In genomic region chr9:126938332-126938731, GRCh38 we compare ENCODE assay signal across 21 cellular contexts. TPM values are rescaled to one million over a fixed set of nuclear protein-coding genes. Genes with fewer than 3 reads are reported as not detected.
DNase-seq lines count a peak whose midpoint lies in the region; ATAC-seq and TF ChIP-seq lines count a peak whose summit lies in the region.
"Had no signal": no experiment of that assay in that cellular context is flagged by ENCODE, and none has a peak within 500 bp of the region (broad histone marks: within the 10 kb centered on the region; RNA-seq: fewer than 3 reads in every experiment).

No MANE protein-coding gene starts in this region.

- peak overlapping the region; percentile 3; the same call in 1 of the 2 replicates for H2AK5ac ChIP-seq in IMR-90 (ENCODE audit: low read depth, low read length)

- H2BK15ac ChIP-seq in IMR-90 (ENCODE audit: low read depth, low read length) = no peak overlapping the region

- ATAC-seq in left ventricle myocardium superior = peak; percentile 10
- no peak for ATAC-seq in Right ventricle myocardium superior (ENCODE audit: poor library complexity)
- ATAC-seq in IMR-90 (ENCODE audit: low read depth) = no peak
- no peak for ATAC-seq in HG02840 (IDR thresholded peaks at IDR 0.05; ENCODE audit: low FRiP score, unreplicated experiment)
- ATAC-seq in HG03108 (IDR thresholded peaks at IDR 0.05; ENCODE audit: unreplicated experiment) = no peak
- ATAC-seq: PC-3 had no signal

- no peak overlapping the region for H2BK120ac ChIP-seq in IMR-90 (ENCODE audit: low read depth, low read length)

- H3K18ac ChIP-seq in IMR-90 (ENCODE audit: low read depth, low read length) = no peak overlapping the region

- H3K4me2 ChIP-seq in IMR-90 (ENCODE audit: low read depth, low read length) = no peak overlapping the region
- H3K4me2 ChIP-seq: BLaER1 treated with 17β-estradiol and CSF1 and Interleukin-3, amounts not matched to agents 10 nM and 100 nM had no signal

- no peak overlapping the region for H4K5ac ChIP-seq in IMR-90 (ENCODE audit: low read depth, low read length)

- no peak overlapping the region for H2AK9ac ChIP-seq in IMR-90 (replicated peaks; ENCODE audit: low read depth, low read length, poor library complexity)

- no peak overlapping the region for H2BK5ac ChIP-seq in IMR-90 (ENCODE audit: low read depth, low read length, poor library complexity, severe bottlenecking)

- H3K27me3 ChIP-seq in IMR-90 (ENCODE audit: control insufficient read depth, insufficient read depth, low read length) = no peaks in the 10 kb centered on the region; the same call in 1 of the 2 replicates
- H3K27me3 ChIP-seq in adrenal gland = no peaks in the 10 kb centered on the region
- H3K27me3 ChIP-seq: BLaER1 treated with 17β-estradiol and CSF1 and Interleukin-3, amounts not matched to agents 10 nM and 100 nM; MG63 had no signal

- no TSS peak for BruUV-seq in IMR-90 (replicated peaks; lab: Mats Ljungman, UMichigan)

- no peak overlapping the region for H3K9ac ChIP-seq in IMR-90 (ENCODE audit: low read depth, low read length)
- H3K9ac ChIP-seq: BLaER1 treated with 17β-estradiol and CSF1 and Interleukin-3, amounts not matched to agents 10 nM and 100 nM had no signal

- no peak for TF ChIP-seq RAD21 in IMR-90 (IDR thresholded peaks at IDR 0.05; ENCODE audit: low read length)

- H3K4me3 ChIP-seq in IMR-90 (ENCODE audit: insufficient read depth, low read depth, low read length) = no peak overlapping the region
- H3K4me3 ChIP-seq in adrenal gland = no peak overlapping the region
- H3K4me3 ChIP-seq: BLaER1 treated with 17β-estradiol and CSF1 and Interleukin-3, amounts not matched to agents 10 nM and 100 nM; MG63 had no signal

- no peak overlapping the region for H3K23ac ChIP-seq in IMR-90 (ENCODE audit: low read depth, low read length)

- peaks cover 2% of the 10 kb centered on the region; the same call in 1 of the 2 replicates for H3K4me1 ChIP-seq in IMR-90 (ENCODE audit: control insufficient read depth, insufficient read depth, low read length)
- peaks cover 6 to 10% of the 10 kb centered on the region in 2 donors for H3K4me1 ChIP-seq in adrenal gland (replicated peaks in 1 of 2)

- no peak overlapping the region for H3K14ac ChIP-seq in IMR-90 (replicated peaks; ENCODE audit: low read depth, low read length)

- H3K4ac ChIP-seq in IMR-90 (ENCODE audit: low read depth, low read length) = no peak overlapping the region

- H4K8ac ChIP-seq in IMR-90 (ENCODE audit: low read depth in 2 of 2, low read length in 2 of 2) = no peak overlapping the region

- H3K36me3 ChIP-seq in IMR-90 (ENCODE audit: control insufficient read depth, insufficient read depth, low read length) = no peaks in the 10 kb centered on the region
- H3K36me3 ChIP-seq in adrenal gland (replicated peaks in 1 of 2) = no peaks in the 10 kb centered on the region
- H3K36me3 ChIP-seq: BLaER1 treated with 17β-estradiol and CSF1 and Interleukin-3, amounts not matched to agents 10 nM and 100 nM; MG63 had no signal

- no peak overlapping the region for H2BK20ac ChIP-seq in IMR-90 (ENCODE audit: low read depth, low read length)

- WGBS in IMR-90 (ENCODE audit: extremely low coverage in 2 of 2, insufficient read length in 1 of 2), 2 experiments = 100% methylated on average over 1 of the region's 4 CpGs; no CpG with 5 or more reads in 1 of the 2 experiments
- WGBS in adrenal gland, 4 donors = 72 to 79% (median 75%) methylated on average over 4 of the region's 4 CpGs

- CTCF ChIA-PET in IMR-90 (lab: Yijun Ruan, JAX) = no interaction called here

- H3K56ac ChIP-seq in IMR-90 (ENCODE audit: extremely low read depth, insufficient read depth, low read length) = no peak overlapping the region

- H3K27ac ChIP-seq in IMR-90 (ENCODE audit: insufficient read depth, low read length) (no peak overlapping the region), adrenal gland (no peak overlapping the region)
- H3K27ac ChIP-seq: BLaER1 treated with 17β-estradiol and CSF1 and Interleukin-3, amounts not matched to agents 10 nM and 100 nM had no signal

- in situ Hi-C loops in IMR-90 (cut with MboI; ENCODE audit: low sequenced_read_pairs) = loop anchor here (25.0 kb wide), 1 partner anchor 449 kb away; the partner anchor contains the start of gene SLC2A8

- POLR2A ChIA-PET in IMR-90 (lab: Charles Lee; ENCODE audit: unreplicated experiment) = no interaction called here

- TF ChIP-seq CTCF in IMR-90 (conservative IDR thresholded peaks at IDR 0.05; ENCODE audit: low read depth, low read length) (no peak), adrenal gland (IDR thresholded peaks at IDR 0.05) (no peak)

- H3K9me1 ChIP-seq in IMR-90 (ENCODE audit: insufficient read depth, low read length) = no peaks in the 10 kb centered on the region

- no peaks in the 10 kb centered on the region for H4K20me1 ChIP-seq in IMR-90 (ENCODE audit: insufficient read depth, low read length)

- no peaks in the 10 kb centered on the region for H3K79me1 ChIP-seq in IMR-90 (ENCODE audit: low read depth in 1 of 2, low read length in 2 of 2)

- no peak overlapping the region for H4K91ac ChIP-seq in IMR-90 (ENCODE audit: insufficient read depth, low read depth, low read length)

- no peak overlapping the region for H2AFZ ChIP-seq in IMR-90 (replicated peaks; ENCODE audit: low read length, poor library complexity)

- TF ChIP-seq POLR2A in IMR-90 (IDR thresholded peaks at IDR 0.05; ENCODE audit: low read depth, low read length) = no peak
- no peak for TF ChIP-seq POLR2A in adrenal gland (IDR thresholded peaks at IDR 0.05)

- dilution Hi-C loops in IMR-90 (cut with HindIII; ENCODE audit: low sequenced_read_pairs, unreplicated experiment) = no loop called here

- DNase-seq in left ventricle myocardium superior (no peak), Right ventricle myocardium superior (no peak), IMR-90 (no peak), adrenal gland (peak; percentile 35 to 84 (median 62)), renal cortical epithelial cell (ENCODE audit: low read depth) (peak; percentile 28), NAMALWA (ENCODE audit: low spot score) (no peak)
- DNase-seq: CD4-positive, alpha-beta T cell; DMS53; HCEC 1CT; KBM-7; MG63; NCI-H2029 treated with DMSO at 0.1 percent for 48 hours; NCI-H446 treated with DMSO at 0.1 percent for 48 hours; NCI-H526; NCI-H82; NK-92 treated with Interleukin-12 subunit alpha and Interleukin-12 subunit beta, amount 100 ng/mL, for 24 hours; PC-3; SHP77 treated with DMSO at 0.1 percent for 48 hours had no signal

- H3K9me3 ChIP-seq in IMR-90 (ENCODE audit: control insufficient read depth, insufficient read depth, low read length) (0 out of 2 replicates have a peak, but pooled peaks cover 2% of the 10 kb centered on the region), adrenal gland (replicated peaks in 1 of 3) (no peaks in the 10 kb centered on the region)
- H3K9me3 ChIP-seq: MG63 had no signal

- intact Hi-C loops in left ventricle myocardium superior (cut with micrococcal nuclease) (no loop called here), Right ventricle myocardium superior (cut with DNase I) (no loop called here), IMR-90 (cut with micrococcal nuclease) (no loop called here), adrenal gland (cut with DNase I) (loop anchor here in 1 of 2 donors (2.0 kb wide), 1 partner anchor 260 kb away; no protein-coding TSS in a partner anchor)

TF ChIP-seq in IMR-90, 13 proteins besides CTCF, POLR2A, EP300 and RAD21:
- TF ChIP-seq CEBPB (IDR thresholded peaks at IDR 0.05; ENCODE audit: low read depth, low read length) = no peak
- TF ChIP-seq ELK1 (IDR thresholded peaks at IDR 0.05; ENCODE audit: borderline replicate concordance, low read depth, low read length) = no peak
- no peak for TF ChIP-seq RFX5 (IDR thresholded peaks at IDR 0.05; ENCODE audit: low read depth, low read length)
- TF ChIP-seq MXI1 (IDR thresholded peaks at IDR 0.05; ENCODE audit: borderline replicate concordance, low read depth, low read length) = no peak
- no peak for TF ChIP-seq MAFK (IDR thresholded peaks at IDR 0.05; ENCODE audit: low read depth, low read length)
- no peak for TF ChIP-seq FOS (IDR thresholded peaks at IDR 0.05; ENCODE audit: low read depth, low read length)
- no peak for TF ChIP-seq CHD1 (IDR thresholded peaks at IDR 0.05; ENCODE audit: low read depth, low read length)
- no peak for TF ChIP-seq USF2 (IDR thresholded peaks at IDR 0.05; ENCODE audit: low read depth, low read length)
- TF ChIP-seq MAZ (IDR thresholded peaks at IDR 0.05; ENCODE audit: borderline replicate concordance, low read depth, low read length) = no peak
- TF ChIP-seq RCOR1 (IDR thresholded peaks at IDR 0.05; ENCODE audit: insufficient replicate concordance, low read length) = no peak
- no peak for TF ChIP-seq NFE2L2 (IDR thresholded peaks at IDR 0.05; ENCODE audit: low read depth, low read length)
- TF ChIP-seq SMC3 (IDR thresholded peaks at IDR 0.05; ENCODE audit: low read depth, low read length) = no peak
- no peak for TF ChIP-seq BHLHE40 (IDR thresholded peaks at IDR 0.05; ENCODE audit: low read depth, low read length)
TF ChIP-seq in IMR-90: peak in this region for 0.

RNA-seq across cellular contexts. Expression of gene RALGPS1, which starts 23.8 kb away (rescaled TPM):
- total RNA-seq in left ventricle myocardium superior (21.1 TPM), Right ventricle myocardium superior (17.7 TPM), IMR-90 (2012; rRNA removed) (0.90 and 2.5 TPM in 2 replicates), adrenal gland (1 to 10 TPM; 3.1 to 7.8 (median 5.4) TPM), renal cortical epithelial cell (1.4 and 5.4 TPM in 2 replicates)
- polyA plus RNA-seq in IMR-90 (2012; rRNA removed) (1.5 and 2.8 TPM in 2 replicates), adrenal gland (1 to 10 TPM; 2.8 to 4.4 (median 3.5) TPM)
- 0.37 and 1.1 TPM in 2 replicates for polyA plus RNA-seq in IMR-90 (2012; cell fraction: cytosol; rRNA removed)
- 3.3 and 7.7 TPM in 2 replicates for polyA plus RNA-seq in IMR-90 (2012; cell fraction: nucleus; rRNA removed; ENCODE audit: low replicate concordance)

Comparison
In these comparisons a context has a peak if more than half of its experiments do, and no peak if none do; other contexts are left out.
1. DNase-seq: peak in adrenal gland (7 of 7) and renal cortical epithelial cell (single experiment); none in left ventricle myocardium superior (single experiment), Right ventricle myocardium superior (single experiment), IMR-90 (single experiment) and NAMALWA (single experiment).